ENCODE assay signal across 9 cellular contexts in the genomic region with DNA sequence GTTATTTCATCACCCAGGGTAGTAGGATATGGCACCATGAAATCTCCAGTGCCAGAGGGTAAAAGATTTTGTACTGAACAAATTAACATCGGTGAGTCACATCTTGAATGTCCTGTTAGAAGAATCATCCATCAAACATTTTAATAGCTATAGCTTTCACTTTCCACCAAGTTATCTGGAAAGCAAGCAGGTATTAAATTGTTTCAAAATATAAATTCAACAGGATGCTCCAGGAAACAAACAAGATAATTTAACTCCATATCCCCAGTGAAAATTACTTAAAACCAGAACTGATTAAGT. TPM values are rescaled to one million over a fixed set of nuclear protein-coding genes. Genes with fewer than 3 reads are reported as not detected.
DNase-seq lines count a peak whose midpoint lies in the region; ATAC-seq and TF ChIP-seq lines count a peak whose summit lies in the region.
"Had no signal": no experiment of that assay in that cellular context is flagged by ENCODE, and none has a peak within 500 bp of the region (broad histone marks: within the 10 kb centered on the region; RNA-seq: fewer than 3 reads in every experiment).

No MANE protein-coding gene starts in this region.

- H3K9me3 ChIP-seq in endodermal cell (ENCODE audit: control insufficient read depth, low read length) (no peaks in the 10 kb centered on the region), parathyroid adenoma (ENCODE audit: control insufficient read depth, low read length) (no peaks in the 10 kb centered on the region)

- TF ChIP-seq POLR2A in NB4 (IDR thresholded peaks at IDR 0.05; ENCODE audit: extremely low read depth, insufficient read length), result no peak

- H3K36me3 Mint-ChIP-seq in endodermal cell (ENCODE audit: low read depth), result peaks cover 35% of the 10 kb centered on the region

- H3K4me3 ChIP-seq in NB4 (ENCODE audit: low read depth, low read length), result peak overlapping the region; percentile 3
- peak overlapping the region; percentile 97 for H3K4me3 ChIP-seq in endodermal cell (ENCODE audit: low read length)
- peak overlapping the region; percentile 13 for H3K4me3 ChIP-seq in parathyroid adenoma (ENCODE audit: low read depth, low read length)

- no peak overlapping the region for H3K9ac ChIP-seq in endodermal cell (ENCODE audit: extremely low read depth, low read length, poor library complexity, severe bottlenecking)
- H3K9ac ChIP-seq in parathyroid adenoma, result no peak overlapping the region

- no peak overlapping the region for H3K27ac Mint-ChIP-seq in endodermal cell

- H3K79me2 ChIP-seq in parathyroid adenoma, result peaks cover 28% of the 10 kb centered on the region

- H3K4me1 ChIP-seq in endodermal cell (ENCODE audit: control insufficient read depth, insufficient read depth, low read length), result peaks cover 12% of the 10 kb centered on the region
- H3K4me1 ChIP-seq in parathyroid adenoma, result peaks cover 12% of the 10 kb centered on the region

- H3K4me2 ChIP-seq in parathyroid adenoma (ENCODE audit: low read length), result no peak overlapping the region

- no peak for ATAC-seq in HG03139 (IDR thresholded peaks at IDR 0.05; ENCODE audit: unreplicated experiment)

- H3K27me3 ChIP-seq in endodermal cell (ENCODE audit: control insufficient read depth, insufficient read depth, low read length, poor library complexity, severe bottlenecking) (no peaks in the 10 kb centered on the region), parathyroid adenoma (ENCODE audit: control insufficient read depth, insufficient read depth, low read length) (no peaks in the 10 kb centered on the region)

- no peaks in the 10 kb centered on the region for H3K27me3 Mint-ChIP-seq in endodermal cell (ENCODE audit: insufficient read depth)

- H3K27ac ChIP-seq in endodermal cell (ENCODE audit: low read depth, low read length), result no peak overlapping the region
- H3K27ac ChIP-seq in parathyroid adenoma, result no peak overlapping the region

- peaks cover 40% of the 10 kb centered on the region for H3K36me3 ChIP-seq in endodermal cell (ENCODE audit: control insufficient read depth, insufficient read depth, low read length)
- H3K36me3 ChIP-seq in parathyroid adenoma (ENCODE audit: control insufficient read depth, insufficient read depth, low read length), result no peaks in the 10 kb centered on the region

- 60 to 81% methylated on average over 1 of the region's 1 CpG for WGBS in endodermal cell (ENCODE audit: insufficient coverage in 1 of 2, insufficient read length in 1 of 2), 2 experiments

- TF ChIP-seq CTCF in NB4 (IDR thresholded peaks at IDR 0.05; ENCODE audit: low read depth, low read length) (no peak), endodermal cell (conservative IDR thresholded peaks at IDR 0.05) (no peak), parathyroid adenoma (IDR thresholded peaks at IDR 0.05) (no peak)

- in situ Hi-C loops in KBM-7 (cut with MboI; ENCODE audit: low pct_unique_long_range_greater_than_20kb, low sequenced_read_pairs), result no loop called here

- peak; percentile 80 for DNase-seq in EH (ENCODE audit: low read depth)
- DNase-seq in NB4 (ENCODE audit: low read depth), result no peak
- DNase-seq in endodermal cell, result no peak
- DNase-seq in KBM-7, result no peak
- no peak for DNase-seq in DMS114 treated with DMSO at 0.1 percent for 48 hours (lab: John Stamatoyannopoulos, UW; ENCODE audit: unreplicated experiment)
- no peak for DNase-seq in epidermal melanocyte (ENCODE audit: insufficient read length, low spot score)
- DNase-seq: NCI-H748 treated with DMSO at 0.1 percent for 48 hours had no signal

- H3K4me1 Mint-ChIP-seq in endodermal cell, result peaks cover 62% of the 10 kb centered on the region

- H3K9me3 Mint-ChIP-seq in endodermal cell, result no peaks in the 10 kb centered on the region

- peak overlapping the region; percentile 24 for H3K4me3 Mint-ChIP-seq in endodermal cell

- H2AFZ ChIP-seq in parathyroid adenoma, result no peak overlapping the region

RNA-seq across cellular contexts. Expression of a gene that starts 2.4 kb away (rescaled TPM):
- total RNA-seq in endodermal cell, result 10 to 100 TPM; 50.3 to 59.3 TPM
- polyA plus RNA-seq in endodermal cell (2013, experiment 1 of 2), result 143 TPM
- polyA plus RNA-seq in endodermal cell (2013, experiment 2 of 2), result 140 TPM

RNA-seq across cellular contexts. Expression of a gene that starts 21.4 kb away (rescaled TPM):
- 100 to 1,000 TPM; 339 to 361 TPM for total RNA-seq in endodermal cell
- polyA plus RNA-seq in endodermal cell (2013, experiment 1 of 2), result 250 TPM
- 209 TPM for polyA plus RNA-seq in endodermal cell (2013, experiment 2 of 2)

RNA-seq across cellular contexts. Expression of a gene that starts 30.4 kb away (rescaled TPM):
- 10 to 100 TPM; 11.0 to 18.7 TPM for total RNA-seq in endodermal cell
- 43.5 TPM for polyA plus RNA-seq in endodermal cell (2013, experiment 1 of 2)
- polyA plus RNA-seq in endodermal cell (2013, experiment 2 of 2), result 39.6 TPM

Comparison
In these comparisons a context has a peak if more than half of its experiments do, and no peak if none do; other contexts are left out.
1. H3K4me3 ChIP-seq: peak in every context shown above with its lines; median percentile 97 in endodermal cell; 13 in parathyroid adenoma; 3 in NB4.